13 cellular contexts compared by ENCODE assay signal in the genomic region with DNA sequence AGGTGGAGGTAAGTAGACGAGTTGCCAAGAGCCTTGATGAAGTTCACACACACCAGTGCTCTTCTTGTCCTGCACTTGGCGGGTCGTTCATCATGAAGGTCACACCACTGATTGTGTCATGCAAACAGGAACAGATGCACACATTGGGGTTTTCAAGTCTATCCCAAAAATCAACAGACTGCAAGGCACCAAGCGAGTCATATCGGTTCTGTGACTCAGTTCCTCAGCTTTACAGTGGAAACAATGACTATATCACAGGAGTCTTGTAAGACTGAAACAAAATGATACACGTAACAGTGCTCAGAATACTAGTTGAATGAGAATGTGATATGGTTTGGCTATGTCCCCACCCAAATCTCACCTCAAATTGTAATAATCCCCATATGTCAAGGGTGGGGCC.
DNase-seq lines count a peak whose midpoint lies in the region; ATAC-seq, FAIRE-seq and TF ChIP-seq lines count a peak whose summit lies in the region.
"Had no signal": no experiment of that assay in that cellular context is flagged by ENCODE, and none has a peak within 500 bp of the region (broad histone marks: within the 10 kb centered on the region; RNA-seq: fewer than 3 reads in every experiment).

No MANE protein-coding gene starts in this region.

- no peaks in the 10 kb centered on the region for H3K27me3 ChIP-seq in endothelial cell of umbilical vein (ENCODE audit: control insufficient read depth in 2 of 2, insufficient read depth in 2 of 2, low read length in 2 of 2)

- ATAC-seq in activated CD4-positive, alpha-beta T cell treated with anti-CD3 and anti-CD28 coated beads for 36 hours, result peak; percentile 92

- no peaks in the 10 kb centered on the region for H4K20me1 ChIP-seq in endothelial cell of umbilical vein (replicated peaks; ENCODE audit: control insufficient read depth, extremely low read depth, insufficient read depth, low read length)

- peak overlapping the region; percentile 10 for H3K27ac ChIP-seq in endothelial cell of umbilical vein (ENCODE audit: insufficient read depth, low read depth, low read length)
- H3K27ac ChIP-seq: SK-N-MC had no signal

- peaks cover 30% of the 10 kb centered on the region for H3K4me1 Mint-ChIP-seq in activated CD4-positive, alpha-beta T cell treated with anti-CD3 and anti-CD28 coated beads for 36 hours

- H3K79me2 ChIP-seq in endothelial cell of umbilical vein (ENCODE audit: control insufficient read depth, insufficient read depth, low read length), result no peaks in the 10 kb centered on the region

- dilution Hi-C loops in endothelial cell of umbilical vein (cut with MboI; ENCODE audit: extremely low pct_ligation_motif_present, low sequenced_read_pairs), result no loop called here

- peak overlapping the region; percentile 95 for H3K27ac Mint-ChIP-seq in activated CD4-positive, alpha-beta T cell treated with anti-CD3 and anti-CD28 coated beads for 36 hours

- no peaks in the 10 kb centered on the region for H3K36me3 ChIP-seq in endothelial cell of umbilical vein (ENCODE audit: control insufficient read depth in 2 of 2, extremely low read depth in 1 of 2, insufficient read depth in 2 of 2, low read length in 2 of 2)

- no TSS peak for BruUV-seq in endothelial cell of umbilical vein (replicated peaks; lab: Mats Ljungman, UMichigan)

- TF ChIP-seq POLR2A in endothelial cell of umbilical vein (IDR thresholded peaks at IDR 0.05; ENCODE audit: low read depth, low read length), result no peak

- peak overlapping the region; percentile 11 for H3K4me3 Mint-ChIP-seq in activated CD4-positive, alpha-beta T cell treated with anti-CD3 and anti-CD28 coated beads for 36 hours
- H3K4me3 Mint-ChIP-seq: brain had no signal

- no peak overlapping the region for H2AFZ ChIP-seq in endothelial cell of umbilical vein (ENCODE audit: low read depth, low read length)

- intact Hi-C loops in activated CD4-positive, alpha-beta T cell treated with anti-CD3 and anti-CD28 coated beads for 36 hours (cut with DNase I, micrococcal nuclease), result loop anchor here (1.0 to 10.0 kb wide), 15 partner anchors 13 to 718 kb away; a partner anchor contains a TSS
- intact Hi-C loops in endothelial cell of umbilical vein (cut with micrococcal nuclease), result loop anchor here (1.0 kb wide), 1 partner anchor 14 kb away; no protein-coding TSS in a partner anchor

- H3K4me3 ChIP-seq in endothelial cell of umbilical vein (replicated peaks in 1 of 3; ENCODE audit: insufficient read depth in 1 of 3, low read depth in 1 of 3, low read length in 3 of 3), result no peak overlapping the region
- H3K4me3 ChIP-seq: SK-N-MC had no signal

- DNase-seq in activated CD4-positive, alpha-beta T cell treated with anti-CD3 and anti-CD28 coated beads for 36 hours, result peak; percentile 73
- DNase-seq in activated CD4-positive, alpha-beta T cell treated with anti-CD3 and anti-CD28 coated beads, Interleukin-2, amount 50 U/mL, for 1 hour, result no peak
- DNase-seq in MV-4-11 (lab: John Stamatoyannopoulos, UW) (peak; percentile 62), endothelial cell of umbilical vein (ENCODE audit: low read depth, low spot score) (peak; percentile 30), D721Med (ENCODE audit: insufficient read length, low spot score) (no peak), Ammon's horn (ENCODE audit: low spot score) (no peak), NOMO-1 treated with dmso at 0.1 percent for 144 hours (lab: John Stamatoyannopoulos, UW; ENCODE audit: unreplicated experiment) (no peak)
- peak; percentile 11 to 31 (median 21) for DNase-seq in stimulated activated CD4-positive, alpha-beta T cell treated with anti-CD3 and anti-CD28 coated beads, TNF-alpha, amount 100 ng/mL, for 48 hours (ENCODE audit: low read depth in 3 of 3)
- DNase-seq: activated CD4-positive, CD25-positive, alpha-beta regulatory T cell treated with anti-CD3 and anti-CD28 coated beads, Interleukin-2, amount 50 U/mL, for 72 hours; NCI-H1105 treated with DMSO at 0.1 percent for 48 hours; NCI-H526 treated with DMSO at 0.1 percent for 48 hours had no signal

- H3K9me3 Mint-ChIP-seq in activated CD4-positive, alpha-beta T cell treated with anti-CD3 and anti-CD28 coated beads for 36 hours (ENCODE audit: low read depth), result peaks cover 18% of the 10 kb centered on the region

- FAIRE-seq in endothelial cell of umbilical vein (lab: Jason Lieb, UNC), result no peak
- no peak for FAIRE-seq in D721Med (lab: Jason Lieb, UNC)

- peaks cover 10% of the 10 kb centered on the region for H3K36me3 Mint-ChIP-seq in activated CD4-positive, alpha-beta T cell treated with anti-CD3 and anti-CD28 coated beads for 36 hours (ENCODE audit: low read depth)
- H3K36me3 Mint-ChIP-seq: brain had no signal

- no peaks in the 10 kb centered on the region for H3K27me3 Mint-ChIP-seq in activated CD4-positive, alpha-beta T cell treated with anti-CD3 and anti-CD28 coated beads for 36 hours
- H3K27me3 Mint-ChIP-seq: brain had no signal

- H3K9me3 ChIP-seq in endothelial cell of umbilical vein (replicated peaks; ENCODE audit: control insufficient read depth, insufficient read depth, low read length), result no peaks in the 10 kb centered on the region

- no peak overlapping the region for H3K9ac ChIP-seq in endothelial cell of umbilical vein (replicated peaks; ENCODE audit: extremely low read depth, insufficient read depth, low read length)

- no peaks in the 10 kb centered on the region for H3K9me1 ChIP-seq in endothelial cell of umbilical vein (replicated peaks; ENCODE audit: control insufficient read depth, extremely low read depth, insufficient read depth, low read length)

- POLR2A ChIA-PET in activated CD4-positive, alpha-beta T cell treated with anti-CD3 and anti-CD28 coated beads for 36 hours (lab: Charles Lee), result interaction anchor here (0.6 to 2.0 kb wide), 3 partner anchors 62 to 390 kb away, joined by 3 to 4 read pairs (median 3); no protein-coding TSS in a partner anchor
- POLR2A ChIA-PET in endothelial cell of umbilical vein (lab: Charles Lee), result no interaction called here

- peak overlapping the region; percentile 18 for H3K4me2 ChIP-seq in endothelial cell of umbilical vein (ENCODE audit: insufficient read depth, low read length)

- CTCF ChIA-PET in activated CD4-positive, alpha-beta T cell treated with anti-CD3 and anti-CD28 coated beads for 36 hours (lab: Charles Lee), result interaction anchor here (1.0 to 1.3 kb wide), 2 partner anchors 116 to 307 kb away, joined by 3 read pairs; no protein-coding TSS in a partner anchor
- CTCF ChIA-PET in endothelial cell of umbilical vein (lab: Charles Lee), result no interaction called here

- no peak for TF ChIP-seq CTCF in endothelial cell of umbilical vein (IDR thresholded peaks at IDR 0.05; ENCODE audit: extremely low read depth in 1 of 2, insufficient read depth in 1 of 2, low read depth in 1 of 2, low read length in 2 of 2)
- no peak for TF ChIP-seq CTCF in D721Med (IDR thresholded peaks at IDR 0.05; ENCODE audit: insufficient read depth, missing control alignments)

- H3K4me1 ChIP-seq in endothelial cell of umbilical vein (ENCODE audit: control insufficient read depth, extremely low read depth, insufficient read depth, low read length), result peaks cover 26% of the 10 kb centered on the region

TF ChIP-seq in endothelial cell of umbilical vein, 7 proteins besides CTCF, POLR2A, EP300 and RAD21:
- TF ChIP-seq, protein P1, sequence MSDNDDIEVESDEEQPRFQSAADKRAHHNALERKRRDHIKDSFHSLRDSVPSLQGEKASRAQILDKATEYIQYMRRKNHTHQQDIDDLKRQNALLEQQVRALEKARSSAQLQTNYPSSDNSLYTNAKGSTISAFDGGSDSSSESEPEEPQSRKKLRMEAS (IDR thresholded peaks at IDR 0.05; ENCODE audit: insufficient read depth, insufficient read length), result no peak
- TF ChIP-seq FOS (IDR thresholded peaks at IDR 0.05; ENCODE audit: borderline replicate concordance, insufficient read depth, low read length), result peak; percentile 66

Comparison
In these comparisons a context has a peak if more than half of its experiments do, and no peak if none do; other contexts are left out.
1. DNase-seq: peak in activated CD4-positive, alpha-beta T cell treated with anti-CD3 and anti-CD28 coated beads for 36 hours (single experiment), MV-4-11 (single experiment), endothelial cell of umbilical vein (single experiment) and stimulated activated CD4-positive, alpha-beta T cell treated with anti-CD3 and anti-CD28 coated beads, TNF-alpha, amount 100 ng/mL, for 48 hours (3 of 3); none in activated CD4-positive, alpha-beta T cell treated with anti-CD3 and anti-CD28 coated beads, Interleukin-2, amount 50 U/mL, for 1 hour (single experiment), D721Med (single experiment), Ammon's horn (single experiment) and NOMO-1 treated with dmso at 0.1 percent for 144 hours (single experiment).